In the genomic region with DNA sequence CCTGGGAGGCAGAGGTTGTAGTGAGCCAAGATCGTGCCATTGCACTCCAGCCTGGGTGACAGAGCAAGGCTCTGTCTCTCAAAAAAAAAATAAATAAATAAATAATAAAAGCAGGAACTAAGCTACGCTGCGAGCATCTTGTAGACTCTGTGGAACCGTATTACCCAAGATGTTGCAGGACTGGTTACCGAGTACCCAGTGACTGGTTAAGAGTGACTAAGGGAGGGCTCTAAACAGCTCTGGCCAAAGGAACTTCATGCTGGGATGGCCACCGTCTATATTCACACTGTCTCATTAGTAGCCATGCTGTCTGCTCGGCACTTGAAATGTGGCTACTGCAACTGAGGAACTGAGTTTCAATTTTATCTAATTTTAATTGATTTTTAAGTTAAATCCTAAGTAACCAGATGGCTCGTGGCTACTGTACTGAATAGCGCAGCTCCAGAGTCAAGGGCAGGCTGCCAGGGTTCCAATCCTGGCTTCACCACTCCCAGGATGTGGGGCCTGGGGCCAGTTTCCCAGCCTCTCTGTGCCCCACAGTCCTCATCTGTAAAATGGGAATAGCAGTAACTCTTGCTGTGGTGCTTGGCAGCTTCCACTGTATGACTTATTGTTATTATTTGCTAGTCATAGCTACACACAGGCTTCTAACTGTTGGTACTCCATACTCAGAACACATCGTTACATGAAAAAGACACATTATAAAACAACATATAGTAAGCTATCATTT, we compare ENCODE assay signal across 1 cellular context.
TF ChIP-seq lines count a peak whose summit lies in the region.

No MANE protein-coding gene starts in this region.

TF ChIP-seq in GM23338, 12 proteins besides CTCF, POLR2A, EP300 and RAD21 (continued from another document):
- TF ChIP-seq, protein P1, sequence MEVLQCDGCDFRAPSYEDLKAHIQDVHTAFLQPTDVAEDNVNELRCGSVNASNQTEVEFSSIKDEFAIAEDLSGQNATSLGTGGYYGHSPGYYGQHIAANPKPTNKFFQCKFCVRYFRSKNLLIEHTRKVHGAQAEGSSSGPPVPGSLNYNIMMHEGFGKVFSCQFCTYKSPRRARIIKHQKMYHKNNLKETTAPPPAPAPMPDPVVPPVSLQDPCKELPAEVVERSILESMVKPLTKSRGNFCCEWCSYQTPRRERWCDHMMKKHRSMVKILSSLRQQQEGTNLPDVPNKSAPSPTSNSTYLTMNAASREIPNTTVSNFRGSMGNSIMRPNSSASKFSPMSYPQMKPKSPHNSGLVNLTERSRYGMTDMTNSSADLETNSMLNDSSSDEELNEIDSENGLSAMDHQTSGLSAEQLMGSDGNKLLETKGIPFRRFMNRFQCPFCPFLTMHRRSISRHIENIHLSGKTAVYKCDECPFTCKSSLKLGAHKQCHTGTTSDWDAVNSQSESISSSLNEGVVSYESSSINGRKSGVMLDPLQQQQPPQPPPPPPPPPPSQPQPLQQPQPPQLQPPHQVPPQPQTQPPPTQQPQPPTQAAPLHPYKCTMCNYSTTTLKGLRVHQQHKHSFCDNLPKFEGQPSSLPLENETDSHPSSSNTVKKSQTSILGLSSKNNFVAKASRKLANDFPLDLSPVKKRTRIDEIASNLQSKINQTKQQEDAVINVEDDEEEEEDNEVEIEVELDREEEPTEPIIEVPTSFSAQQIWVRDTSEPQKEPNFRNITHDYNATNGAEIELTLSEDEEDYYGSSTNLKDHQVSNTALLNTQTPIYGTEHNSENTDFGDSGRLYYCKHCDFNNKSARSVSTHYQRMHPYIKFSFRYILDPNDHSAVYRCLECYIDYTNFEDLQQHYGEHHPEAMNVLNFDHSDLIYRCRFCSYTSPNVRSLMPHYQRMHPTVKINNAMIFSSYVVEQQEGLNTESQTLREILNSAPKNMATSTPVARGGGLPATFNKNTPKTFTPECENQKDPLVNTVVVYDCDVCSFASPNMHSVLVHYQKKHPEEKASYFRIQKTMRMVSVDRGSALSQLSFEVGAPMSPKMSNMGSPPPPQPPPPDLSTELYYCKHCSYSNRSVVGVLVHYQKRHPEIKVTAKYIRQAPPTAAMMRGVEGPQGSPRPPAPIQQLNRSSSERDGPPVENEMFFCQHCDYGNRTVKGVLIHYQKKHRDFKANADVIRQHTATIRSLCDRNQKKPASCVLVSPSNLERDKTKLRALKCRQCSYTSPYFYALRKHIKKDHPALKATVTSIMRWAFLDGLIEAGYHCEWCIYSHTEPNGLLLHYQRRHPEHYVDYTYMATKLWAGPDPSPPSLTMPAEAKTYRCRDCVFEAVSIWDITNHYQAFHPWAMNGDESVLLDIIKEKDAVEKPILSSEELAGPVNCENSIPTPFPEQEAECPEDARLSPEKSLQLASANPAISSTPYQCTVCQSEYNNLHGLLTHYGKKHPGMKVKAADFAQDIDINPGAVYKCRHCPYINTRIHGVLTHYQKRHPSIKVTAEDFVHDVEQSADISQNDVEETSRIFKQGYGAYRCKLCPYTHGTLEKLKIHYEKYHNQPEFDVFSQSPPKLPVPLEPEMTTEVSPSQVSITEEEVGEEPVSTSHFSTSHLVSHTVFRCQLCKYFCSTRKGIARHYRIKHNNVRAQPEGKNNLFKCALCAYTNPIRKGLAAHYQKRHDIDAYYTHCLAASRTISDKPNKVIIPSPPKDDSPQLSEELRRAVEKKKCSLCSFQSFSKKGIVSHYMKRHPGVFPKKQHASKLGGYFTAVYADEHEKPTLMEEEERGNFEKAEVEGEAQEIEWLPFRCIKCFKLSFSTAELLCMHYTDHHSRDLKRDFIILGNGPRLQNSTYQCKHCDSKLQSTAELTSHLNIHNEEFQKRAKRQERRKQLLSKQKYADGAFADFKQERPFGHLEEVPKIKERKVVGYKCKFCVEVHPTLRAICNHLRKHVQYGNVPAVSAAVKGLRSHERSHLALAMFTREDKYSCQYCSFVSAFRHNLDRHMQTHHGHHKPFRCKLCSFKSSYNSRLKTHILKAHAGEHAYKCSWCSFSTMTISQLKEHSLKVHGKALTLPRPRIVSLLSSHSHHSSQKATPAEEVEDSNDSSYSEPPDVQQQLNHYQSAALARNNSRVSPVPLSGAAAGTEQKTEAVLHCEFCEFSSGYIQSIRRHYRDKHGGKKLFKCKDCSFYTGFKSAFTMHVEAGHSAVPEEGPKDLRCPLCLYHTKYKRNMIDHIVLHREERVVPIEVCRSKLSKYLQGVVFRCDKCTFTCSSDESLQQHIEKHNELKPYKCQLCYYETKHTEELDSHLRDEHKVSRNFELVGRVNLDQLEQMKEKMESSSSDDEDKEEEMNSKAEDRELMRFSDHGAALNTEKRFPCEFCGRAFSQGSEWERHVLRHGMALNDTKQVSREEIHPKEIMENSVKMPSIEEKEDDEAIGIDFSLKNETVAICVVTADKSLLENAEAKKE (CRISPR knock-in tag; IDR thresholded peaks at IDR 0.05): no peak
- no peak for TF ChIP-seq JUNB (IDR thresholded peaks at IDR 0.05; ENCODE audit: unreplicated experiment)
- TF ChIP-seq ZNF331 (CRISPR knock-in tag; IDR thresholded peaks at IDR 0.05; ENCODE audit: low read depth): no peak
- no peak for TF ChIP-seq ZNF114 (CRISPR knock-in tag; IDR thresholded peaks at IDR 0.05)
- no peak for TF ChIP-seq NANOG (IDR thresholded peaks at IDR 0.05; ENCODE audit: borderline replicate concordance)
